Comparison of ENCODE assay signal across 8 cellular contexts in genomic region chr19:33177417-33177976, GRCh38. TPM values are rescaled to one million over a fixed set of nuclear protein-coding genes. Genes with fewer than 3 reads are reported as not detected.
A peak's percentile ranks its signal among the peaks of the same experiment; 100 is the strongest.
DNase-seq lines count a peak whose midpoint lies in the region; ATAC-seq, FAIRE-seq and TF ChIP-seq lines count a peak whose summit lies in the region.

No MANE protein-coding gene starts in this region.

- H3K4me3 Mint-ChIP-seq in WTC11: peak overlapping the region; percentile 91

- H3K27ac ChIP-seq in C4-2B: peak overlapping the region; percentile 91

- H3K27me3 Mint-ChIP-seq in WTC11 (ENCODE audit: low read depth): peaks cover 15% of the 10 kb centered on the region

- H3K36me3 Mint-ChIP-seq in WTC11: no peaks in the 10 kb centered on the region

- FAIRE-seq in GM18507 (lab: Jason Lieb, UNC) (peak; percentile 29), HTR-8/SVneo (lab: Jason Lieb, UNC) (no peak)

- peaks cover 20% of the 10 kb centered on the region for H3K4me1 Mint-ChIP-seq in WTC11

- DNase-seq in GM18507 (ENCODE audit: extremely low spot score, insufficient read length, low read depth) (no peak), HTR-8/SVneo (ENCODE audit: insufficient read length, low spot score) (peak; percentile 45), WTC11 (ENCODE audit: low spot score) (peak; percentile 64), foreskin fibroblast (no peak), retinal pigment epithelial cell (ENCODE audit: low read depth) (no peak), T1000 (lab: John Stamatoyannopoulos, UW) (no peak)

- peak; percentile 1 for ATAC-seq in WTC11
- no peak for ATAC-seq in HG03095 (IDR thresholded peaks at IDR 0.05; ENCODE audit: unreplicated experiment)

- H3K4me3 ChIP-seq in foreskin fibroblast (ENCODE audit: low read depth in 1 of 2, low read length in 2 of 2): peak overlapping the region; percentile 80 to 85
- peak overlapping the region; percentile 46 for H3K4me3 ChIP-seq in retinal pigment epithelial cell (ENCODE audit: low read length)

- no peak overlapping the region for H3K27ac Mint-ChIP-seq in WTC11

- no peaks in the 10 kb centered on the region for H3K9me3 Mint-ChIP-seq in WTC11

- CTCF ChIA-PET in WTC11 (lab: Charles Lee): interaction anchor here (0.8 to 3.5 kb wide), 19 partner anchors 9 to 502 kb away, joined by 3 to 19 read pairs (median 5); partner anchors contain the start of genes ANKRD27, RGS9BP and WDR88

- peak; percentile 61 for TF ChIP-seq CTCF in C4-2B (conservative IDR thresholded peaks at IDR 0.05)
- 0 out of 2 replicates have a peak, but pooled peaks have one; percentile 15 for TF ChIP-seq CTCF in WTC11 (IDR thresholded peaks at IDR 0.05)
- TF ChIP-seq CTCF in foreskin fibroblast (IDR thresholded peaks at IDR 0.05; ENCODE audit: low read depth, low read length): peak; percentile 17
- TF ChIP-seq CTCF in retinal pigment epithelial cell (conservative IDR thresholded peaks at IDR 0.05; ENCODE audit: low read depth, low read length): peak; percentile 40

- POLR2A ChIA-PET in WTC11 (lab: Charles Lee): interaction anchor here (1.0 to 1.3 kb wide), 2 partner anchors 46 to 501 kb away, joined by 3 read pairs; no protein-coding TSS in a partner anchor

TF ChIP-seq in WTC11, 78 proteins besides CTCF, POLR2A, EP300 and RAD21 (continues in another document):
- TF ChIP-seq, protein P1, sequence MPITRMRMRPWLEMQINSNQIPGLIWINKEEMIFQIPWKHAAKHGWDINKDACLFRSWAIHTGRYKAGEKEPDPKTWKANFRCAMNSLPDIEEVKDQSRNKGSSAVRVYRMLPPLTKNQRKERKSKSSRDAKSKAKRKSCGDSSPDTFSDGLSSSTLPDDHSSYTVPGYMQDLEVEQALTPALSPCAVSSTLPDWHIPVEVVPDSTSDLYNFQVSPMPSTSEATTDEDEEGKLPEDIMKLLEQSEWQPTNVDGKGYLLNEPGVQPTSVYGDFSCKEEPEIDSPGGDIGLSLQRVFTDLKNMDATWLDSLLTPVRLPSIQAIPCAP (CRISPR knock-in tag; IDR thresholded peaks at IDR 0.05): no peak
- no peak for TF ChIP-seq HMGA2 (CRISPR knock-in tag; IDR thresholded peaks at IDR 0.05)
- TF ChIP-seq SP1 (CRISPR knock-in tag; conservative IDR thresholded peaks at IDR 0.05): no peak
- no peak for TF ChIP-seq ZBTB21 (CRISPR knock-in tag; IDR thresholded peaks at IDR 0.05; ENCODE audit: borderline replicate concordance)
- TF ChIP-seq NR3C1 (CRISPR knock-in tag; conservative IDR thresholded peaks at IDR 0.05; ENCODE audit: low read depth): no peak
- TF ChIP-seq E2F5 (CRISPR knock-in tag; IDR thresholded peaks at IDR 0.05): 0 out of 2 replicates have a peak, but pooled peaks have one; percentile 51
- no peak for TF ChIP-seq ZNF263 (CRISPR knock-in tag; IDR thresholded peaks at IDR 0.05; ENCODE audit: low read depth)
- TF ChIP-seq STAT6 (CRISPR knock-in tag; conservative IDR thresholded peaks at IDR 0.05; ENCODE audit: low read depth): no peak
- TF ChIP-seq, protein P2, sequence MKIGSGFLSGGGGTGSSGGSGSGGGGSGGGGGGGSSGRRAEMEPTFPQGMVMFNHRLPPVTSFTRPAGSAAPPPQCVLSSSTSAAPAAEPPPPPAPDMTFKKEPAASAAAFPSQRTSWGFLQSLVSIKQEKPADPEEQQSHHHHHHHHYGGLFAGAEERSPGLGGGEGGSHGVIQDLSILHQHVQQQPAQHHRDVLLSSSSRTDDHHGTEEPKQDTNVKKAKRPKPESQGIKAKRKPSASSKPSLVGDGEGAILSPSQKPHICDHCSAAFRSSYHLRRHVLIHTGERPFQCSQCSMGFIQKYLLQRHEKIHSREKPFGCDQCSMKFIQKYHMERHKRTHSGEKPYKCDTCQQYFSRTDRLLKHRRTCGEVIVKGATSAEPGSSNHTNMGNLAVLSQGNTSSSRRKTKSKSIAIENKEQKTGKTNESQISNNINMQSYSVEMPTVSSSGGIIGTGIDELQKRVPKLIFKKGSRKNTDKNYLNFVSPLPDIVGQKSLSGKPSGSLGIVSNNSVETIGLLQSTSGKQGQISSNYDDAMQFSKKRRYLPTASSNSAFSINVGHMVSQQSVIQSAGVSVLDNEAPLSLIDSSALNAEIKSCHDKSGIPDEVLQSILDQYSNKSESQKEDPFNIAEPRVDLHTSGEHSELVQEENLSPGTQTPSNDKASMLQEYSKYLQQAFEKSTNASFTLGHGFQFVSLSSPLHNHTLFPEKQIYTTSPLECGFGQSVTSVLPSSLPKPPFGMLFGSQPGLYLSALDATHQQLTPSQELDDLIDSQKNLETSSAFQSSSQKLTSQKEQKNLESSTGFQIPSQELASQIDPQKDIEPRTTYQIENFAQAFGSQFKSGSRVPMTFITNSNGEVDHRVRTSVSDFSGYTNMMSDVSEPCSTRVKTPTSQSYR (CRISPR knock-in tag; IDR thresholded peaks at IDR 0.05): 0 out of 2 replicates have a peak, but pooled peaks have one; percentile 23
- TF ChIP-seq ZNF219 (CRISPR knock-in tag; IDR thresholded peaks at IDR 0.05; ENCODE audit: borderline replicate concordance): no peak
- TF ChIP-seq CREM (CRISPR knock-in tag; IDR thresholded peaks at IDR 0.05): no peak
- TF ChIP-seq ZSCAN18 (CRISPR knock-in tag; IDR thresholded peaks at IDR 0.05): no peak
- no peak for TF ChIP-seq ZNF317 (CRISPR knock-in tag; IDR thresholded peaks at IDR 0.05; ENCODE audit: borderline replicate concordance, low read depth)
- TF ChIP-seq NFATC4 (CRISPR knock-in tag; IDR thresholded peaks at IDR 0.05): peak; percentile 56; the same call in 1 of the 2 replicates
- TF ChIP-seq E2F4 (CRISPR knock-in tag; IDR thresholded peaks at IDR 0.05; ENCODE audit: borderline replicate concordance, low read depth): peak; percentile 51; the same call in 1 of the 2 replicates
- TF ChIP-seq ZNF425 (CRISPR knock-in tag; conservative IDR thresholded peaks at IDR 0.05): no peak

RNA-seq across cellular contexts. Expression of gene LRP3, which starts 16.6 kb away (rescaled TPM):
- 37.7 to 47.0 TPM (median 39.5 TPM) in 3 replicates for total RNA-seq in WTC11 (2021)

RNA-seq across cellular contexts. Expression of gene WDR88, which starts 45.6 kb away (rescaled TPM):
- total RNA-seq in WTC11 (2021): 0.28 TPM in 1 of 3 replicates, not detected in the others

RNA-seq across cellular contexts. Expression of gene SLC7A10, which starts 48.2 kb away (rescaled TPM):
- total RNA-seq in WTC11 (2021): 4.2 to 4.9 TPM (median 4.4 TPM) in 3 replicates

Comparison
In these comparisons a context has a peak if more than half of its experiments do, and no peak if none do; other contexts are left out.
1. DNase-seq: peak in HTR-8/SVneo (single experiment) and WTC11 (single experiment); none in GM18507 (single experiment), foreskin fibroblast (0 of 2), retinal pigment epithelial cell (single experiment) and T1000 (single experiment).
2. Peak in every context shown above with its lines, with median percentiles within 50 percentile points of each other: CTCF ChIP-seq.